ENCODE assay signal across 14 cellular contexts in genomic region chr19:15126511-15126910, GRCh38. TPM values are rescaled to one million over a fixed set of nuclear protein-coding genes. Genes with fewer than 3 reads are reported as not detected.
DNase-seq lines count a peak whose midpoint lies in the region; ATAC-seq and TF ChIP-seq lines count a peak whose summit lies in the region.
"Had no signal": no experiment of that assay in that cellular context is flagged by ENCODE, and none has a peak within 500 bp of the region (broad histone marks: within the 10 kb centered on the region; RNA-seq: fewer than 3 reads in every experiment).

No MANE protein-coding gene starts in this region.

- ATAC-seq in heart right ventricle (no peak), left ventricle myocardium superior (no peak), GM19324 (IDR thresholded peaks at IDR 0.05; ENCODE audit: low FRiP score, unreplicated experiment) (no peak)
- ATAC-seq in stimulated activated effector memory CD8-positive, alpha-beta T cell treated with anti-CD3 and anti-CD28 coated beads, Interleukin-12 subunit alpha, Interleukin-12 subunit beta, amount 100 ng/mL, for 72 hours: no peak

- H3K27ac Mint-ChIP-seq in type B pancreatic cell: peak overlapping the region; percentile 99
- no peak overlapping the region for H3K27ac Mint-ChIP-seq in stimulated activated effector memory CD8-positive, alpha-beta T cell treated with anti-CD3 and anti-CD28 coated beads, Interleukin-12 subunit alpha, Interleukin-12 subunit beta, amount 100 ng/mL, for 72 hours

- H3K36me3 Mint-ChIP-seq in type B pancreatic cell: no peaks in the 10 kb centered on the region
- peaks cover 20% of the 10 kb centered on the region for H3K36me3 Mint-ChIP-seq in stimulated activated effector memory CD8-positive, alpha-beta T cell treated with anti-CD3 and anti-CD28 coated beads, Interleukin-12 subunit alpha, Interleukin-12 subunit beta, amount 100 ng/mL, for 72 hours

- H3K36me3 ChIP-seq in heart right ventricle (peaks cover 0 to 20% (median 11%) of the 10 kb centered on the region in 9 donors), SK-N-MC (ENCODE audit: insufficient read depth, low read length) (peaks cover 10% of the 10 kb centered on the region; the same call in 1 of the 2 replicates)

- 71 to 77% methylated on average over 2 of the region's 2 CpGs for WGBS in heart right ventricle, 2 donors

- peaks cover 0 to 33% (median 22%) of the 10 kb centered on the region in 9 donors for H3K4me1 ChIP-seq in heart right ventricle

- H3K4me3 ChIP-seq in heart right ventricle (no peak overlapping the region), SK-N-MC (peak overlapping the region; percentile 98), fibroblast of villous mesenchyme (ENCODE audit: low read depth, low read length) (peak overlapping the region; percentile 74)
- H3K4me3 ChIP-seq: lung had no signal

- no peaks in the 10 kb centered on the region for H3K9me3 ChIP-seq in heart right ventricle
- H3K9me3 ChIP-seq in SK-N-MC (ENCODE audit: low read depth, low read length): no peaks in the 10 kb centered on the region

- TF ChIP-seq CTCF in heart right ventricle (IDR thresholded peaks at IDR 0.05) (no peak), fibroblast of villous mesenchyme (IDR thresholded peaks at IDR 0.05; ENCODE audit: insufficient read depth, low read depth, low read length) (no peak), type B pancreatic cell (conservative IDR thresholded peaks at IDR 0.05) (no peak)

- intact Hi-C loops in heart right ventricle (cut with DNase I): no loop called here
- intact Hi-C loops in left ventricle myocardium superior (cut with micrococcal nuclease): no loop called here

- no peaks in the 10 kb centered on the region for H3K9me3 Mint-ChIP-seq in type B pancreatic cell
- no peaks in the 10 kb centered on the region for H3K9me3 Mint-ChIP-seq in stimulated activated effector memory CD8-positive, alpha-beta T cell treated with anti-CD3 and anti-CD28 coated beads, Interleukin-12 subunit alpha, Interleukin-12 subunit beta, amount 100 ng/mL, for 72 hours
- H3K9me3 Mint-ChIP-seq: activated naive CD4-positive, alpha-beta T cell treated with anti-CD3 and anti-CD28 coated beads, Interleukin-2, amount 50 U/mL, for 72 hours had no signal

- no peaks in the 10 kb centered on the region for H3K27me3 Mint-ChIP-seq in type B pancreatic cell

- H3K27ac ChIP-seq in heart right ventricle (peak overlapping the region in 7 of 10 donors; percentile 89 to 96 (median 93)), SK-N-MC (peak overlapping the region; percentile 4; the same call in 1 of the 2 replicates)

- H3K4me3 Mint-ChIP-seq in type B pancreatic cell: peak overlapping the region; percentile 57
- H3K4me3 Mint-ChIP-seq in stimulated activated effector memory CD8-positive, alpha-beta T cell treated with anti-CD3 and anti-CD28 coated beads, Interleukin-12 subunit alpha, Interleukin-12 subunit beta, amount 100 ng/mL, for 72 hours: no peak overlapping the region

- H3K9ac ChIP-seq in SK-N-MC (ENCODE audit: insufficient read length): no peak overlapping the region

- H3K27me3 ChIP-seq in heart right ventricle: no peaks in the 10 kb centered on the region

- DNase-seq in heart right ventricle (no peak), left ventricle myocardium superior (no peak), SK-N-MC (ENCODE audit: low read depth, low spot score) (no peak), fibroblast of villous mesenchyme (ENCODE audit: low read depth) (no peak), type B pancreatic cell (ENCODE audit: extremely low spot score, unreplicated experiment) (no peak), NCI-H146 (lab: John Stamatoyannopoulos, UW) (no peak)
- DNase-seq in stimulated activated effector memory CD8-positive, alpha-beta T cell treated with anti-CD3 and anti-CD28 coated beads, Interleukin-12 subunit alpha, Interleukin-12 subunit beta, amount 100 ng/mL, for 72 hours (ENCODE audit: low spot score in 2 of 2): no peak
- DNase-seq: dermis blood vessel endothelial cell, NCI-H1417, T-helper 1 cell had no signal

- H3K4me1 Mint-ChIP-seq in type B pancreatic cell (ENCODE audit: unreplicated experiment): peaks cover 16% of the 10 kb centered on the region
- H3K4me1 Mint-ChIP-seq in stimulated activated effector memory CD8-positive, alpha-beta T cell treated with anti-CD3 and anti-CD28 coated beads, Interleukin-12 subunit alpha, Interleukin-12 subunit beta, amount 100 ng/mL, for 72 hours: peaks cover 25% of the 10 kb centered on the region

RNA-seq across cellular contexts. Expression of gene SYDE1, which starts 19.3 kb away (rescaled TPM):
- 10 to 100 TPM; 11.5 to 17.1 (median 13.1) TPM for total RNA-seq in heart right ventricle
- 10 to 100 TPM in 1 of 2 donors, 1 to 10 TPM in 1; 9.4 to 12.9 TPM for polyA plus RNA-seq in heart right ventricle
- total RNA-seq in left ventricle myocardium superior: 15.1 TPM
- 51.0 and 61.2 TPM in 2 replicates for total RNA-seq in fibroblast of villous mesenchyme
- total RNA-seq in type B pancreatic cell (ENCODE audit: low replicate concordance): 7.3 and 23.7 TPM in 2 replicates

RNA-seq across cellular contexts. Expression of gene OR1I1, which starts 44.5 kb away (rescaled TPM):
- total RNA-seq in heart right ventricle (not detected), left ventricle myocardium superior (not detected), fibroblast of villous mesenchyme (not detected in 2 replicates), type B pancreatic cell (ENCODE audit: low replicate concordance) (not detected in 2 replicates)
- not detected for polyA plus RNA-seq in heart right ventricle
- total RNA-seq: activated naive CD4-positive, alpha-beta T cell treated with anti-CD3 and anti-CD28 coated beads, Interleukin-2, amount 50 U/mL, for 72 hours; dermis blood vessel endothelial cell; lung had no signal
- polyA plus RNA-seq: BJ, lung had no signal

Comparison
In these comparisons a context has a peak if more than half of its experiments do, and no peak if none do; other contexts are left out.
1. H3K4me3 ChIP-seq: peak in SK-N-MC (single experiment) and fibroblast of villous mesenchyme (single experiment); none in heart right ventricle (0 of 10).